Comparison of ENCODE assay signal across 9 cellular contexts in the genomic region with DNA sequence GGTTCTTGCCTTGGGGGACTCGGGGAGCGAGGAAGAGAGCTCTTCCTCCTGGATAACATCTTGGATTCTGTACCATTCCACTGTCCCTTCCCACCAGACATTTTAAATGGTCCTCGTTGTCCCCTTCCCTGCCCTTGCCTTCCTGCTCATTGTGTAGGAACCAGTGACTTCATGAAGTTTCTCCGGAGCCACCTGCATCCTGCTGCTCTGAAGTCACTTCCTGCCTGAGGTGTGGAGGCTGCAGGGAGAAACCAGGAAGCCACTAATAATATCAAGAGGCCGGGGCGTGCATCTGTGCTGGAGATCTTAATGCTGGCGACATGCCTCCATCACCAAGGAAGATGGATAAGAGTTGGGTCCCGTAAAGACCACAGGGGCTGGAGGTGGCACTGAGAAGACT. TPM values are rescaled to one million over a fixed set of nuclear protein-coding genes. Genes with fewer than 3 reads are reported as not detected.
DNase-seq lines count a peak whose midpoint lies in the region; ATAC-seq and TF ChIP-seq lines count a peak whose summit lies in the region.
"Had no signal": no experiment of that assay in that cellular context is flagged by ENCODE, and none has a peak within 500 bp of the region (broad histone marks: within the 10 kb centered on the region; RNA-seq: fewer than 3 reads in every experiment).

No MANE protein-coding gene starts in this region.

- no peaks in the 10 kb centered on the region for H3K4me1 ChIP-seq in psoas muscle
- no peaks in the 10 kb centered on the region for H3K4me1 ChIP-seq in foreskin keratinocyte

- H3K36me3 ChIP-seq in GM06990 (ENCODE audit: control insufficient read depth, insufficient read depth, low read length) (no peaks in the 10 kb centered on the region), psoas muscle (ENCODE audit: insufficient read depth in 1 of 2, low read depth in 1 of 2) (peaks cover 0 to 2% of the 10 kb centered on the region in 2 donors)

- no peaks in the 10 kb centered on the region for H3K9me3 ChIP-seq in psoas muscle

- H3K27ac ChIP-seq in psoas muscle (peak overlapping the region; percentile 60), foreskin keratinocyte (no peak overlapping the region)

- in situ Hi-C loops in GM13977 (cut with MboI; ENCODE audit: low pct_unique_long_range_greater_than_20kb, low sequenced_read_pairs, unreplicated experiment) = no loop called here

- H3K4me3 ChIP-seq in GM06990 (replicated peaks; ENCODE audit: low read depth, low read length) (0 out of 2 replicates have a peak overlapping the region, but pooled peaks have one; percentile 13), psoas muscle (no peak overlapping the region)

- WGBS in psoas muscle, 3 donors = 60 to 77% (median 71%) methylated on average over 8 of the region's 8 CpGs

- no peak for DNase-seq in GM06990 (ENCODE audit: extremely low read depth, insufficient read length)
- peak; percentile 69 for DNase-seq in UCSD-AML1 (lab: John Stamatoyannopoulos, UW; ENCODE audit: unreplicated experiment)
- peak; percentile 97 for DNase-seq in dermis blood vessel endothelial cell
- DNase-seq in psoas muscle = no peak
- DNase-seq in GM13977 (ENCODE audit: low spot score) = no peak
- DNase-seq in foreskin keratinocyte = no peak

- intact Hi-C loops in psoas muscle (cut with DNase I) = no loop called here

- TF ChIP-seq CTCF in GM06990 (IDR thresholded peaks at IDR 0.05; ENCODE audit: insufficient read depth, low read length, poor library complexity, severe bottlenecking) (no peak), psoas muscle (IDR thresholded peaks at IDR 0.05) (no peak), GM13977 (IDR thresholded peaks at IDR 0.05; ENCODE audit: extremely low read depth, insufficient read depth, missing control alignments) (no peak), foreskin keratinocyte (conservative IDR thresholded peaks at IDR 0.05) (no peak)

- H3K27me3 ChIP-seq in GM06990 (replicated peaks; ENCODE audit: control insufficient read depth, insufficient read depth, low read length) (no peaks in the 10 kb centered on the region), psoas muscle (ENCODE audit: insufficient read depth in 3 of 3, low read length in 2 of 3) (peaks cover 0 to under 1% (median 0%) of the 10 kb centered on the region in 3 donors), foreskin keratinocyte (no peaks in the 10 kb centered on the region)

- ATAC-seq in psoas muscle (peak in 3 of 4 donors; percentile 35 to 56 (median 46)), HG02571 (IDR thresholded peaks at IDR 0.05; ENCODE audit: unreplicated experiment) (no peak), foreskin keratinocyte (no peak), HG02798 (IDR thresholded peaks at IDR 0.05; ENCODE audit: poor library complexity, unreplicated experiment) (no peak)

RNA-seq across cellular contexts. Expression of a gene that starts 6.2 kb away (rescaled TPM):
- 1.7 and 2.2 TPM in 2 replicates for total RNA-seq in dermis blood vessel endothelial cell
- 1 to 10 TPM in 1 of 4 donors, under 1 TPM in 3; 0.57 to 1.5 (median 0.72) TPM for total RNA-seq in psoas muscle
- under 1 TPM; 0.17 to 0.40 (median 0.40) TPM for polyA plus RNA-seq in psoas muscle
- total RNA-seq in foreskin keratinocyte = 4.3 and 6.7 TPM in 2 replicates
- 6.9 and 10.2 TPM in 2 replicates for polyA plus RNA-seq in foreskin keratinocyte

RNA-seq across cellular contexts. Expression of a gene that starts 6.8 kb away (rescaled TPM):
- total RNA-seq in dermis blood vessel endothelial cell (86.6 and 140 TPM in 2 replicates), psoas muscle (10 to 100 TPM in 2 of 4 donors, 1 to 10 TPM in 2; 6.1 to 11.9 (median 10.1) TPM), foreskin keratinocyte (0.07 and 0.10 TPM in 2 replicates)
- polyA plus RNA-seq in psoas muscle (1 to 10 TPM; 2.0 to 4.4 (median 4.3) TPM), foreskin keratinocyte (0.06 TPM in 2 replicates)
- total RNA-seq: SK-MEL-5 had no signal

RNA-seq across cellular contexts. Expression of a gene that starts 14.2 kb away (rescaled TPM):
- total RNA-seq in dermis blood vessel endothelial cell (1.1 and 1.5 TPM in 2 replicates), psoas muscle (under 1 TPM in 2 of 4 donors, not detected in 2; 0.36 to 0.42 TPM), foreskin keratinocyte (0.21 and 0.24 TPM in 2 replicates)
- polyA plus RNA-seq in psoas muscle (1 to 10 TPM in 1 of 3 donors, under 1 TPM in 2; 0.34 to 1.2 (median 0.77) TPM), foreskin keratinocyte (0.30 and 0.65 TPM in 2 replicates)
- total RNA-seq: SK-MEL-5 had no signal

RNA-seq across cellular contexts. Expression of a gene that starts 17.2 kb away (rescaled TPM):
- total RNA-seq in dermis blood vessel endothelial cell (28.1 and 47.9 TPM in 2 replicates), psoas muscle (100 to 1,000 TPM; 113 to 148 (median 139) TPM), foreskin keratinocyte (152 and 162 TPM in 2 replicates)
- polyA plus RNA-seq in psoas muscle (100 to 1,000 TPM; 233 to 321 (median 236) TPM), foreskin keratinocyte (361 and 378 TPM in 2 replicates)

RNA-seq across cellular contexts. Expression of a gene that starts 33.8 kb away (rescaled TPM):
- total RNA-seq in dermis blood vessel endothelial cell (not detected in 2 replicates), psoas muscle (not detected), foreskin keratinocyte (0.28 and 0.34 TPM in 2 replicates)
- polyA plus RNA-seq in psoas muscle (under 1 TPM in 1 of 3 donors, not detected in 2; 0.03 TPM), foreskin keratinocyte (0.18 and 0.47 TPM in 2 replicates)
- total RNA-seq: SK-MEL-5 had no signal

Comparison
In these comparisons a context has a peak if more than half of its experiments do, and no peak if none do; other contexts are left out.
1. DNase-seq: peak in UCSD-AML1 (single experiment) and dermis blood vessel endothelial cell (single experiment); none in GM06990 (single experiment), psoas muscle (0 of 2), GM13977 (single experiment) and foreskin keratinocyte (0 of 2).
2. ATAC-seq: peak in psoas muscle (3 of 4); none in HG02571 (single experiment), foreskin keratinocyte (single experiment) and HG02798 (single experiment).